In genomic region chr16:60815865-60816264, GRCh38 we compare ENCODE assay signal across 30 cellular contexts.
"Had no signal": no experiment of that assay in that cellular context is flagged by ENCODE, and none has a peak within 500 bp of the region (broad histone marks: within the 10 kb centered on the region; RNA-seq: fewer than 3 reads in every experiment).

No MANE protein-coding gene starts in this region.

- ATAC-seq: activated CD4-positive, CD25-positive, alpha-beta regulatory T cell treated with anti-CD3 and anti-CD28 coated beads, Interleukin-2, amount 50 U/mL, for 24 hours; activated CD8-positive, alpha-beta T cell treated with anti-CD3 and anti-CD28 coated beads for 36 hours; activated naive CD8-positive, alpha-beta T cell treated with anti-CD3 and anti-CD28 coated beads, Interleukin-2, amount 50 U/mL, for 24 hours; effector memory CD8-positive, alpha-beta T cell; gastroesophageal sphincter; T-helper 17 cell had no signal

- H3K4me1 ChIP-seq: adrenal gland, breast epithelium had no signal

- H3K4me3 ChIP-seq: adrenal gland, ascending aorta, breast epithelium, cardiac muscle cell, esophagus muscularis mucosa, gastroesophageal sphincter had no signal

- H3K36me3 ChIP-seq: adrenal gland, ascending aorta, breast epithelium, cardiac muscle cell, esophagus muscularis mucosa, gastroesophageal sphincter, WERI-Rb-1 had no signal

- H3K27me3 ChIP-seq: adrenal gland, ascending aorta, breast epithelium, cardiac muscle cell, esophagus muscularis mucosa, gastroesophageal sphincter had no signal

- DNase-seq: activated B cell treated with CpG ODN at 0.5 μM for 24 hours; activated CD4-positive, alpha-beta T cell treated with anti-CD3 and anti-CD28 coated beads for 48 hours; activated CD4-positive, alpha-beta T cell treated with anti-CD3 and anti-CD28 coated beads, Interleukin-2, amount 50 U/mL, for 1 hour; activated CD4-positive, alpha-beta T cell treated with anti-CD3 and anti-CD28 coated beads, Interleukin-2, amount 50 U/mL, for 48 hours; activated CD8-positive, alpha-beta memory T cell treated with anti-CD3 and anti-CD28 coated beads for 24 hours; activated CD8-positive, alpha-beta T cell treated with anti-CD3 and anti-CD28 coated beads for 36 hours; activated effector memory CD4-positive, alpha-beta T cell treated with anti-CD3 and anti-CD28 coated beads, Interleukin-2, amount 50 U/mL, for 16 hours; activated naive CD4-positive, alpha-beta T cell treated with anti-CD3 and anti-CD28 coated beads for 36 hours; activated naive CD8-positive, alpha-beta T cell treated with anti-CD3 and anti-CD28 coated beads for 36 hours; activated naive CD8-positive, alpha-beta T cell treated with anti-CD3 and anti-CD28 coated beads, Interleukin-2, amount 50 U/mL, for 24 hours; activated T-cell treated with anti-CD3 and anti-CD28 coated beads, Interleukin-2, amount 50 U/mL, for 1 hour; activated T-cell treated with anti-CD3 and anti-CD28 coated beads, Interleukin-2, amount 50 U/mL, for 48 hours; adrenal gland; amygdala; cortex of kidney; dermis blood vessel endothelial cell; effector CD4-positive, alpha-beta T cell; effector memory CD8-positive, alpha-beta T cell; erythroblast; foreskin melanocyte; T-helper 1 cell; T-helper 17 cell; T1000; WERI-Rb-1 had no signal

- H3K27ac ChIP-seq: adrenal gland, breast epithelium, cardiac muscle cell, esophagus muscularis mucosa, gastroesophageal sphincter, WERI-Rb-1 had no signal

- H3K9me3 ChIP-seq: adrenal gland, ascending aorta, breast epithelium, esophagus muscularis mucosa, gastroesophageal sphincter had no signal
